Comparison of ENCODE assay signal across 9 cellular contexts in genomic region chr13:27792393-27793218, GRCh38. TPM values are rescaled to one million over a fixed set of nuclear protein-coding genes. Genes with fewer than 3 reads are reported as not detected.
A peak's percentile ranks its signal among the peaks of the same experiment; 100 is the strongest.
DNase-seq lines count a peak whose midpoint lies in the region; ATAC-seq, FAIRE-seq and TF ChIP-seq lines count a peak whose summit lies in the region.
"Had no signal": no experiment of that assay in that cellular context is flagged by ENCODE, and none has a peak within 500 bp of the region (broad histone marks: within the 10 kb centered on the region; RNA-seq: fewer than 3 reads in every experiment).

GSX1 (plus strand) TSS chr13:27792483; CDS start chr13:27792691, 208 bp downstream.

- WGBS in right lobe of liver (ENCODE audit: insufficient coverage, low coverage, low lambda C conversion rate, missing lambda C conversion rate), result 7% methylated on average over 27 of the region's 87 CpGs

- intact Hi-C loops in right lobe of liver (cut with DNase I), result no loop called here

- DNase-seq in NOMO-1 treated with DMSO at 0.1 percent for 48 hours (lab: John Stamatoyannopoulos, UW; ENCODE audit: unreplicated experiment), result peak; percentile 33
- DNase-seq in NOMO-1 treated with dmso at 0.1 percent for 144 hours (lab: John Stamatoyannopoulos, UW; ENCODE audit: unreplicated experiment), result no peak
- DNase-seq in T-helper 9 cell, result peak; percentile 16
- DNase-seq in dermis microvascular lymphatic vessel endothelial cell (ENCODE audit: low read depth in 2 of 2), result peak; percentile 61 to 84
- peak; percentile 65 to 75 (median 75) for DNase-seq in right lobe of liver
- peak; percentile 46 for DNase-seq in stimulated activated CD4-positive, alpha-beta T cell treated with anti-CD3 and anti-CD28 coated beads, Interleukin-4, amount 100 ng/mL, for 1 hour
- DNase-seq in RCC 7860 (ENCODE audit: low spot score), result no peak

- H3K4me1 ChIP-seq in right lobe of liver, result peaks cover 0 to 24% (median 4%) of the 10 kb centered on the region in 4 donors

- no peaks in the 10 kb centered on the region for H3K36me3 ChIP-seq in right lobe of liver

- no peak within 1 kb of the TSS for H3K27ac ChIP-seq in right lobe of liver
- H3K27ac ChIP-seq: C4-2B had no signal

- FAIRE-seq in RCC 7860 (lab: Jason Lieb, UNC), result no peak

- TF ChIP-seq CTCF in right lobe of liver (IDR thresholded peaks at IDR 0.05), result no peak

- H3K27me3 ChIP-seq in right lobe of liver, result peaks cover 20 to 52% of the 10 kb centered on the region in 2 donors

- TF ChIP-seq POLR2A in right lobe of liver (IDR thresholded peaks at IDR 0.05), result no peak

- peak within 1 kb of the TSS in 1 of 3 donors; percentile 32 for H3K4me3 ChIP-seq in right lobe of liver

- H3K9me3 ChIP-seq in right lobe of liver, result no peaks in the 10 kb centered on the region

- peak; percentile 79 to 97 (median 90) for ATAC-seq in right lobe of liver
- no peak for ATAC-seq in GM18861 (IDR thresholded peaks at IDR 0.05; ENCODE audit: unreplicated experiment)

RNA-seq across cellular contexts. Expression of gene GSX1, which starts in this region (rescaled TPM):
- total RNA-seq in dermis microvascular lymphatic vessel endothelial cell (not detected in 2 replicates), right lobe of liver (not detected)

Comparison
In these comparisons a context has a peak if more than half of its experiments do, and no peak if none do; other contexts are left out.
1. DNase-seq: peak in NOMO-1 treated with DMSO at 0.1 percent for 48 hours (single experiment), T-helper 9 cell (single experiment) and stimulated activated CD4-positive, alpha-beta T cell treated with anti-CD3 and anti-CD28 coated beads, Interleukin-4, amount 100 ng/mL, for 1 hour (single experiment); none in NOMO-1 treated with dmso at 0.1 percent for 144 hours (single experiment) and RCC 7860 (single experiment).
2. Peak in DNase-seq in dermis microvascular lymphatic vessel endothelial cell; RNA of the gene not detected or under 1 TPM.
3. Peak in DNase-seq and ATAC-seq in right lobe of liver; RNA of the gene not detected or under 1 TPM.